ENCODE assay signal across 19 cellular contexts in the genomic region with DNA sequence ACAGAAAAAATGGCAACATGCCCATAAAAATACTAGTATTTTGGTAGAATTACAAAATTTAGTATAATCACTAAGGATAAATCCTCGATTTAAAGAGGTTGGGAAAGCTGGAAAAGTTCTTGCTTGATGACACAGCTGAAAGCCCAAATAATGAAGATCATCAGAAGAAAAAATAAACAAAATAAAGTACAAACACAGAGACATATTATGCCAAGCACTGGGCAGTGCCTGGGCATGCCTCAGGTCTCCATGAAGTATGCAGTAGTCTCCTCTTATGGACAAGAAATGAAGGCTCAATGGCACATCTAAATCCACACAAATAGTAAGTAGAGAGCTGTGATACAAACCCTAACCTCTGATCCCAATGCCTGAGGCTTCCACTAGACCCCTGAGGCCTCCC. TPM values are rescaled to one million over a fixed set of nuclear protein-coding genes. Genes with fewer than 3 reads are reported as not detected.
"Had no signal": no experiment of that assay in that cellular context is flagged by ENCODE, and none has a peak within 500 bp of the region (broad histone marks: within the 10 kb centered on the region; RNA-seq: fewer than 3 reads in every experiment).

No MANE protein-coding gene starts in this region.

- H3K4me3 Mint-ChIP-seq: activated B cell treated with CpG ODN at 0.5 μM for 24 hours; activated CD8-positive, alpha-beta memory T cell treated with anti-CD3 and anti-CD28 coated beads, Interleukin-2, amount 10 ng/mL, durations not matched to agents 7 days and 5 days; activated naive CD8-positive, alpha-beta T cell treated with anti-CD3 and anti-CD28 coated beads for 36 hours; activated T-cell treated with anti-CD3 and anti-CD28 coated beads, Interleukin-2, amount 50 U/mL, for 24 hours; central memory CD8-positive, alpha-beta T cell; dendritic cell treated with granulocyte-macrophage colony-stimulating factor and Interleukin-4, amounts not matched to agents 40 ng/mL and 50 ng/mL, for 4 days; natural killer cell treated with Interleukin-12 subunit alpha and Interleukin-12 subunit beta and Interleukin-15 and Interleukin-18, amount 100 ng/mL, for 72 hours; T-cell had no signal

- H3K9me3 ChIP-seq: esophagus muscularis mucosa, heart left ventricle, transverse colon had no signal

- H3K27me3 ChIP-seq: esophagus muscularis mucosa, heart left ventricle, transverse colon had no signal

- H3K27ac Mint-ChIP-seq: activated B cell treated with CpG ODN at 0.5 μM for 24 hours; activated CD8-positive, alpha-beta memory T cell treated with anti-CD3 and anti-CD28 coated beads, Interleukin-2, amount 10 ng/mL, durations not matched to agents 7 days and 5 days; activated T-cell treated with anti-CD3 and anti-CD28 coated beads, Interleukin-2, amount 50 U/mL, for 24 hours; dendritic cell treated with granulocyte-macrophage colony-stimulating factor and Interleukin-4, amounts not matched to agents 40 ng/mL and 50 ng/mL, for 4 days; natural killer cell treated with Interleukin-12 subunit alpha and Interleukin-12 subunit beta and Interleukin-15 and Interleukin-18, amount 100 ng/mL, for 72 hours; T-cell had no signal

- H3K36me3 ChIP-seq: transverse colon had no signal

- H3K9me3 Mint-ChIP-seq: activated B cell treated with CpG ODN at 0.5 μM for 24 hours; activated naive CD8-positive, alpha-beta T cell treated with anti-CD3 and anti-CD28 coated beads for 36 hours; activated T-cell treated with anti-CD3 and anti-CD28 coated beads, Interleukin-2, amount 50 U/mL, for 24 hours; central memory CD8-positive, alpha-beta T cell; dendritic cell treated with granulocyte-macrophage colony-stimulating factor and Interleukin-4, amounts not matched to agents 40 ng/mL and 50 ng/mL, for 4 days; natural killer cell treated with Interleukin-12 subunit alpha and Interleukin-12 subunit beta and Interleukin-15 and Interleukin-18, amount 100 ng/mL, for 72 hours; T-cell had no signal

- ATAC-seq: activated CD8-positive, alpha-beta memory T cell treated with anti-CD3 and anti-CD28 coated beads, Interleukin-2, amount 10 ng/mL, durations not matched to agents 7 days and 5 days; heart left ventricle; natural killer cell treated with Interleukin-12 subunit alpha and Interleukin-12 subunit beta and Interleukin-15 and Interleukin-18, amount 100 ng/mL, for 72 hours; T-cell had no signal

- H3K4me3 ChIP-seq: esophagus muscularis mucosa, heart left ventricle, transverse colon had no signal

- H3K27ac ChIP-seq: esophagus muscularis mucosa, heart left ventricle, transverse colon had no signal

- H3K27me3 Mint-ChIP-seq: activated B cell treated with CpG ODN at 0.5 μM for 24 hours; activated CD8-positive, alpha-beta memory T cell treated with anti-CD3 and anti-CD28 coated beads, Interleukin-2, amount 10 ng/mL, durations not matched to agents 7 days and 5 days; activated naive CD8-positive, alpha-beta T cell treated with anti-CD3 and anti-CD28 coated beads for 36 hours; activated T-cell treated with anti-CD3 and anti-CD28 coated beads, Interleukin-2, amount 50 U/mL, for 24 hours; central memory CD8-positive, alpha-beta T cell; dendritic cell treated with granulocyte-macrophage colony-stimulating factor and Interleukin-4, amounts not matched to agents 40 ng/mL and 50 ng/mL, for 4 days; natural killer cell treated with Interleukin-12 subunit alpha and Interleukin-12 subunit beta and Interleukin-15 and Interleukin-18, amount 100 ng/mL, for 72 hours; T-cell had no signal

- H3K36me3 Mint-ChIP-seq: natural killer cell treated with Interleukin-12 subunit alpha and Interleukin-12 subunit beta and Interleukin-15 and Interleukin-18, amount 100 ng/mL, for 72 hours had no signal

- DNase-seq: activated B cell treated with CpG ODN at 0.5 μM for 24 hours; activated CD4-positive, alpha-beta T cell treated with anti-CD3 and anti-CD28 coated beads, Interleukin-2, amount 50 U/mL, for 1 hour; activated CD8-positive, alpha-beta memory T cell treated with anti-CD3 and anti-CD28 coated beads, Interleukin-2, amount 10 ng/mL, durations not matched to agents 7 days and 5 days; activated gamma-delta T cell; activated naive CD8-positive, alpha-beta T cell treated with anti-CD3 and anti-CD28 coated beads for 36 hours; activated T-cell treated with anti-CD3 and anti-CD28 coated beads, Interleukin-2, amount 50 U/mL, for 24 hours; heart left ventricle; stimulated activated CD4-positive, alpha-beta T cell treated with anti-CD3 and anti-CD28 coated beads, Interleukin-12 subunit alpha, Interleukin-12 subunit beta, amount 100 ng/mL, for 4 hours; stimulated activated naive CD4-positive, alpha-beta T cell; substantia nigra; T-cell; transverse colon had no signal

RNA-seq across cellular contexts. Expression of a gene that starts 57.7 kb away (rescaled TPM):
- total RNA-seq: activated B cell treated with CpG ODN at 0.5 μM for 24 hours; activated CD8-positive, alpha-beta memory T cell treated with anti-CD3 and anti-CD28 coated beads, Interleukin-2, amount 10 ng/mL, durations not matched to agents 7 days and 5 days; activated naive CD8-positive, alpha-beta T cell treated with anti-CD3 and anti-CD28 coated beads for 36 hours; astrocyte; esophagus muscularis mucosa; heart left ventricle; natural killer cell treated with Interleukin-12 subunit alpha and Interleukin-12 subunit beta and Interleukin-15 and Interleukin-18, amount 100 ng/mL, for 72 hours; omental fat pad; SK-MEL-5; T-cell had no signal
- polyA plus RNA-seq: heart left ventricle had no signal
